ENCODE assay signal across 8 cellular contexts in genomic region chr3:158791259-158791920, GRCh38. TPM values are rescaled to one million over a fixed set of nuclear protein-coding genes. Genes with fewer than 3 reads are reported as not detected.
DNase-seq lines count a peak whose midpoint lies in the region; ATAC-seq, FAIRE-seq and TF ChIP-seq lines count a peak whose summit lies in the region.

No MANE protein-coding gene starts in this region.

- peak; percentile 16 to 23 for DNase-seq in stimulated activated CD4-positive, alpha-beta T cell treated with anti-CD3 and anti-CD28 coated beads, Interleukin-2, amount 100 ng/mL, for 24 hours
- no peak for DNase-seq in stimulated activated CD4-positive, alpha-beta T cell treated with anti-CD3 and anti-CD28 coated beads, Interleukin-1b, Interleukin-23, amount 100 ng/mL, for 48 hours
- peak; percentile 46 to 70 for DNase-seq in HAP-1 (ENCODE audit: low spot score in 2 of 2)
- DNase-seq in M059J (ENCODE audit: low read depth), result peak; percentile 77
- DNase-seq in RCC 7860 (ENCODE audit: low spot score), result peak; percentile 70
- DNase-seq in astrocyte of the spinal cord (ENCODE audit: low read depth, low spot score), result peak; percentile 80
- DNase-seq in hippocampal formation (lab: John Stamatoyannopoulos, UW), result peak; percentile 20 to 63
- peak; percentile 5 for DNase-seq in stimulated activated naive B cell treated with anti-CD40 and anti-IgM and Interleukin-4, amounts not matched to agents 10 μg/mL and 1 μg/mL and 100 μg/mL, for 72 hours

- H3K9me3 Mint-ChIP-seq in stimulated activated naive B cell treated with anti-CD40 and anti-IgM and Interleukin-4, amounts not matched to agents 10 μg/mL and 1 μg/mL and 100 μg/mL, for 72 hours, result peaks cover 0 to 2% of the 10 kb centered on the region in 2 donors

- peak; percentile 88 for FAIRE-seq in RCC 7860 (lab: Jason Lieb, UNC)

- no peaks in the 10 kb centered on the region for H3K27me3 ChIP-seq in HAP-1 (ENCODE audit: low read depth)

- H3K36me3 ChIP-seq in HAP-1 (replicated peaks), result no peaks in the 10 kb centered on the region

- H3K27ac Mint-ChIP-seq in stimulated activated naive B cell treated with anti-CD40 and anti-IgM and Interleukin-4, amounts not matched to agents 10 μg/mL and 1 μg/mL and 100 μg/mL, for 72 hours, result peak overlapping the region; percentile 88

- peak; percentile 70 to 73 for ATAC-seq in stimulated activated naive B cell treated with anti-CD40 and anti-IgM and Interleukin-4, amounts not matched to agents 10 μg/mL and 1 μg/mL and 100 μg/mL, for 72 hours (replicated peaks)

- peak overlapping the region; percentile 78 to 83 for H3K4me3 Mint-ChIP-seq in stimulated activated naive B cell treated with anti-CD40 and anti-IgM and Interleukin-4, amounts not matched to agents 10 μg/mL and 1 μg/mL and 100 μg/mL, for 72 hours

- no peaks in the 10 kb centered on the region for H3K9me3 ChIP-seq in HAP-1

- H3K4me1 ChIP-seq in HAP-1, result no peaks in the 10 kb centered on the region; the same call in 1 of the 2 replicates

- H3K4me3 ChIP-seq in HAP-1 (no peak overlapping the region), astrocyte of the spinal cord (ENCODE audit: low read depth, low read length) (no peak overlapping the region)

- peaks cover 0 to 5% of the 10 kb centered on the region in 2 donors for H3K4me1 Mint-ChIP-seq in stimulated activated naive B cell treated with anti-CD40 and anti-IgM and Interleukin-4, amounts not matched to agents 10 μg/mL and 1 μg/mL and 100 μg/mL, for 72 hours

- in situ Hi-C loops in HAP-1 (cut with MboI; ENCODE audit: low sequenced_read_pairs) (loop anchor here (25.0 kb wide), 1 partner anchor 254 kb away; no protein-coding TSS in a partner anchor), astrocyte of the spinal cord (cut with HindIII; ENCODE audit: low sequenced_read_pairs) (no loop called here)

- H3K27me3 Mint-ChIP-seq in stimulated activated naive B cell treated with anti-CD40 and anti-IgM and Interleukin-4, amounts not matched to agents 10 μg/mL and 1 μg/mL and 100 μg/mL, for 72 hours, result peaks cover 0 to 16% of the 10 kb centered on the region in 2 donors

- peaks cover 0 to 4% of the 10 kb centered on the region in 2 donors for H3K36me3 Mint-ChIP-seq in stimulated activated naive B cell treated with anti-CD40 and anti-IgM and Interleukin-4, amounts not matched to agents 10 μg/mL and 1 μg/mL and 100 μg/mL, for 72 hours

- TF ChIP-seq CTCF in astrocyte of the spinal cord (IDR thresholded peaks at IDR 0.05; ENCODE audit: low read depth, low read length), result peak; percentile 82

RNA-seq across cellular contexts. Expression of gene MFSD1, which starts 10.5 kb away (rescaled TPM):
- total RNA-seq in M059J (2014; rRNA removed; shearing (Covaris generic)), result 139 and 180 TPM in 2 replicates

RNA-seq across cellular contexts. Expression of gene RARRES1, which starts 59.1 kb away (rescaled TPM):
- total RNA-seq in M059J (2014; rRNA removed; shearing (Covaris generic)), result 1.8 and 3.7 TPM in 2 replicates
